ENCODE assay signal across 31 cellular contexts in genomic region chr6:124148225-124148624, GRCh38.
"Had no signal": no experiment of that assay in that cellular context is flagged by ENCODE, and none has a peak within 500 bp of the region (broad histone marks: within the 10 kb centered on the region; RNA-seq: fewer than 3 reads in every experiment).

No MANE protein-coding gene starts in this region.

- H3K36me3 ChIP-seq: adrenal gland, ascending aorta, breast epithelium, cardiac muscle cell, colonic mucosa, esophagus squamous epithelium had no signal

- H3K4me1 ChIP-seq: adrenal gland, ascending aorta, breast epithelium, colonic mucosa, esophagus squamous epithelium had no signal

- H3K9me3 Mint-ChIP-seq: activated CD4-positive, alpha-beta memory T cell treated with anti-CD3 and anti-CD28 coated beads for 36 hours; activated CD4-positive, alpha-beta T cell treated with anti-CD3 and anti-CD28 coated beads, Interleukin-2, amount 10 ng/mL, durations not matched to agents 24 days and 14 days; activated naive CD4-positive, alpha-beta T cell treated with anti-CD3 and anti-CD28 coated beads, Interleukin-2, amount 50 U/mL, for 24 hours; activated naive CD8-positive, alpha-beta T cell treated with anti-CD3 and anti-CD28 coated beads for 36 hours; activated T-helper 1 cell treated with anti-CD3 and anti-CD28 coated beads, Interleukin-12 subunit alpha, Interleukin-12 subunit beta, Interleukin-2, Interleukin-4 antibody, amounts not matched to agents 30 ng/mL and 10 ng/mL and 1 ng/mL, durations not matched to agents 14 hours and 24 hours and 36 hours; activated T-helper 2 cell treated with anti-CD3 and anti-CD28 coated beads, Interferon-gamma antibody, Interleukin-2, Interleukin-4, amounts not matched to agents 10 μg/mL and 5 μg/mL and 100 μg/mL, durations not matched to agents 14 hours and 24 hours and 36 hours; brain had no signal

- H3K27ac Mint-ChIP-seq: activated CD4-positive, alpha-beta memory T cell treated with anti-CD3 and anti-CD28 coated beads for 36 hours; activated CD4-positive, alpha-beta T cell treated with anti-CD3 and anti-CD28 coated beads for 36 hours; activated CD4-positive, alpha-beta T cell treated with anti-CD3 and anti-CD28 coated beads, Interleukin-2, amount 10 ng/mL, durations not matched to agents 24 days and 14 days; activated CD8-positive, alpha-beta memory T cell treated with anti-CD3 and anti-CD28 coated beads, Interleukin-2, amount 10 ng/mL, durations not matched to agents 7 days and 5 days; activated CD8-positive, alpha-beta T cell treated with anti-CD3 and anti-CD28 coated beads, Interleukin-2, amount 10 ng/mL, durations not matched to agents 7 days and 5 days; activated naive CD4-positive, alpha-beta T cell treated with anti-CD3 and anti-CD28 coated beads for 36 hours; activated naive CD4-positive, alpha-beta T cell treated with anti-CD3 and anti-CD28 coated beads, Interleukin-2, amount 50 U/mL, for 24 hours; activated naive CD8-positive, alpha-beta T cell treated with anti-CD3 and anti-CD28 coated beads for 36 hours; activated naive CD8-positive, alpha-beta T cell treated with anti-CD3 and anti-CD28 coated beads, Interleukin-2, amount 50 U/mL, for 24 hours; activated T-helper 1 cell treated with anti-CD3 and anti-CD28 coated beads, Interleukin-12 subunit alpha, Interleukin-12 subunit beta, Interleukin-2, Interleukin-4 antibody, amounts not matched to agents 30 ng/mL and 10 ng/mL and 1 ng/mL, durations not matched to agents 14 hours and 24 hours and 36 hours; activated T-helper 2 cell treated with anti-CD3 and anti-CD28 coated beads, Interferon-gamma antibody, Interleukin-2, Interleukin-4, amounts not matched to agents 10 μg/mL and 5 μg/mL and 100 μg/mL, durations not matched to agents 14 hours and 24 hours and 36 hours; brain had no signal

- DNase-seq: activated CD4-positive, alpha-beta memory T cell treated with anti-CD3 and anti-CD28 coated beads for 36 hours; activated CD4-positive, alpha-beta T cell treated with anti-CD3 and anti-CD28 coated beads for 36 hours; activated CD4-positive, alpha-beta T cell treated with anti-CD3 and anti-CD28 coated beads, Interleukin-2, amount 10 ng/mL, durations not matched to agents 24 days and 14 days; activated CD4-positive, CD25-positive, alpha-beta regulatory T cell; activated CD4-positive, CD25-positive, alpha-beta regulatory T cell treated with anti-CD3 and anti-CD28 coated beads, Interleukin-2, amount 50 U/mL, for 72 hours; activated CD8-positive, alpha-beta memory T cell treated with anti-CD3 and anti-CD28 coated beads, Interleukin-2, amount 10 ng/mL, durations not matched to agents 7 days and 5 days; activated CD8-positive, alpha-beta memory T cell treated with anti-CD3 and anti-CD28 coated beads, Interleukin-2, amount 50 U/mL, for 4 hours; activated CD8-positive, alpha-beta T cell treated with anti-CD3 and anti-CD28 coated beads, Interleukin-2, amount 10 ng/mL, durations not matched to agents 7 days and 5 days; activated effector memory CD4-positive, alpha-beta T cell treated with anti-CD3 and anti-CD28 coated beads, Interleukin-2, amount 50 U/mL, for 16 hours; activated naive CD4-positive, alpha-beta T cell treated with anti-CD3 and anti-CD28 coated beads for 36 hours; activated naive CD8-positive, alpha-beta T cell treated with anti-CD3 and anti-CD28 coated beads for 36 hours; activated naive CD8-positive, alpha-beta T cell treated with anti-CD3 and anti-CD28 coated beads, Interleukin-2, amount 50 U/mL, for 24 hours; activated T-cell treated with anti-CD3 and anti-CD28 coated beads, Interleukin-2, amount 50 U/mL, for 1 hour; activated T-cell treated with anti-CD3 and anti-CD28 coated beads, Interleukin-2, amount 50 U/mL, for 48 hours; adrenal gland; central memory CD4-positive, alpha-beta T cell; cerebellar nuclear complex; colonic mucosa; effector CD8-positive, alpha-beta T cell; esophagus squamous epithelium; foreskin melanocyte; head of caudate nucleus; T-helper 2 cell had no signal

- H3K36me3 Mint-ChIP-seq: activated CD4-positive, alpha-beta memory T cell treated with anti-CD3 and anti-CD28 coated beads for 36 hours; activated CD8-positive, alpha-beta memory T cell treated with anti-CD3 and anti-CD28 coated beads, Interleukin-2, amount 10 ng/mL, durations not matched to agents 7 days and 5 days; activated naive CD4-positive, alpha-beta T cell treated with anti-CD3 and anti-CD28 coated beads, Interleukin-2, amount 50 U/mL, for 24 hours; activated naive CD8-positive, alpha-beta T cell treated with anti-CD3 and anti-CD28 coated beads for 36 hours; brain had no signal

- H3K27me3 Mint-ChIP-seq: activated CD4-positive, alpha-beta memory T cell treated with anti-CD3 and anti-CD28 coated beads for 36 hours; activated CD4-positive, alpha-beta T cell treated with anti-CD3 and anti-CD28 coated beads for 36 hours; activated CD4-positive, alpha-beta T cell treated with anti-CD3 and anti-CD28 coated beads, Interleukin-2, amount 10 ng/mL, durations not matched to agents 24 days and 14 days; activated CD8-positive, alpha-beta memory T cell treated with anti-CD3 and anti-CD28 coated beads, Interleukin-2, amount 10 ng/mL, durations not matched to agents 7 days and 5 days; activated naive CD4-positive, alpha-beta T cell treated with anti-CD3 and anti-CD28 coated beads, Interleukin-2, amount 50 U/mL, for 24 hours; activated naive CD8-positive, alpha-beta T cell treated with anti-CD3 and anti-CD28 coated beads for 36 hours; activated naive CD8-positive, alpha-beta T cell treated with anti-CD3 and anti-CD28 coated beads, Interleukin-2, amount 50 U/mL, for 24 hours; brain had no signal

- H3K4me3 Mint-ChIP-seq: activated CD4-positive, alpha-beta memory T cell treated with anti-CD3 and anti-CD28 coated beads for 36 hours; activated CD4-positive, alpha-beta T cell treated with anti-CD3 and anti-CD28 coated beads for 36 hours; activated CD4-positive, alpha-beta T cell treated with anti-CD3 and anti-CD28 coated beads, Interleukin-2, amount 10 ng/mL, durations not matched to agents 24 days and 14 days; activated CD8-positive, alpha-beta memory T cell treated with anti-CD3 and anti-CD28 coated beads, Interleukin-2, amount 10 ng/mL, durations not matched to agents 7 days and 5 days; activated CD8-positive, alpha-beta T cell treated with anti-CD3 and anti-CD28 coated beads, Interleukin-2, amount 10 ng/mL, durations not matched to agents 7 days and 5 days; activated naive CD4-positive, alpha-beta T cell treated with anti-CD3 and anti-CD28 coated beads for 36 hours; activated naive CD4-positive, alpha-beta T cell treated with anti-CD3 and anti-CD28 coated beads, Interleukin-2, amount 50 U/mL, for 24 hours; activated naive CD8-positive, alpha-beta T cell treated with anti-CD3 and anti-CD28 coated beads for 36 hours; activated naive CD8-positive, alpha-beta T cell treated with anti-CD3 and anti-CD28 coated beads, Interleukin-2, amount 50 U/mL, for 24 hours; activated T-helper 1 cell treated with anti-CD3 and anti-CD28 coated beads, Interleukin-12 subunit alpha, Interleukin-12 subunit beta, Interleukin-2, Interleukin-4 antibody, amounts not matched to agents 30 ng/mL and 10 ng/mL and 1 ng/mL, durations not matched to agents 14 hours and 24 hours and 36 hours; brain had no signal

- H3K4me1 Mint-ChIP-seq: activated CD4-positive, alpha-beta T cell treated with anti-CD3 and anti-CD28 coated beads for 36 hours; activated CD4-positive, alpha-beta T cell treated with anti-CD3 and anti-CD28 coated beads, Interleukin-2, amount 10 ng/mL, durations not matched to agents 24 days and 14 days; activated CD8-positive, alpha-beta memory T cell treated with anti-CD3 and anti-CD28 coated beads, Interleukin-2, amount 10 ng/mL, durations not matched to agents 7 days and 5 days; activated naive CD4-positive, alpha-beta T cell treated with anti-CD3 and anti-CD28 coated beads, Interleukin-2, amount 50 U/mL, for 24 hours; activated naive CD8-positive, alpha-beta T cell treated with anti-CD3 and anti-CD28 coated beads for 36 hours; activated naive CD8-positive, alpha-beta T cell treated with anti-CD3 and anti-CD28 coated beads, Interleukin-2, amount 50 U/mL, for 24 hours; brain had no signal

- H3K4me3 ChIP-seq: adrenal gland, ascending aorta, breast epithelium, cardiac muscle cell, colonic mucosa, esophagus squamous epithelium had no signal

- H3K27me3 ChIP-seq: adrenal gland, ascending aorta, breast epithelium, cardiac muscle cell, colonic mucosa, esophagus squamous epithelium had no signal

- ATAC-seq: activated CD4-positive, alpha-beta T cell treated with anti-CD3 and anti-CD28 coated beads for 36 hours; activated CD8-positive, alpha-beta memory T cell treated with anti-CD3 and anti-CD28 coated beads, Interleukin-2, amount 10 ng/mL, durations not matched to agents 7 days and 5 days; activated CD8-positive, alpha-beta T cell treated with anti-CD3 and anti-CD28 coated beads, Interleukin-2, amount 10 ng/mL, durations not matched to agents 7 days and 5 days; activated naive CD8-positive, alpha-beta T cell treated with anti-CD3 and anti-CD28 coated beads, Interleukin-2, amount 50 U/mL, for 24 hours had no signal

- H3K9me3 ChIP-seq: adrenal gland, ascending aorta, breast epithelium, colonic mucosa, esophagus squamous epithelium had no signal

- H3K27ac ChIP-seq: adrenal gland, ascending aorta, breast epithelium, cardiac muscle cell, colonic mucosa, epithelial cell of prostate, esophagus squamous epithelium had no signal
